16 cellular contexts compared by ENCODE assay signal in the genomic region with DNA sequence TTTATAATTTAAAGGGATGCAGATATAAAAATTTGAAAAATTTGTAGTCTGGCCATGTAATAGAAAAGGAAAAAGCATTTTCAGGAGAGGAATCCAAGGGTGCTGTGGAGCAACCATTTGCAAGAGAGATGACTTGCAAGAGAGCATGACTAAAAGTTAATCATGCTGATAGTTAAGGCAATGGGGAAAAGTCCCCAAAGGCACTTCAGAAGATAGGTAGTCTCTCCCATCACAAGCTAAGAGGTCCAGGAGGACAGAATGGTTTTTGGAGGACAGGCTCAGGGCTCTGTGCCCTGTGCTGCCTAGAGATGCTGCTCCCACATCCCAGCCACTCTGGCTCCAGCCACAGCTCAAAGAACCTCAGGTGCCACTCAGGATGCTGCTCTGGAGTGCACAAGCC. TPM values are rescaled to one million over a fixed set of nuclear protein-coding genes. Genes with fewer than 3 reads are reported as not detected.
DNase-seq lines count a peak whose midpoint lies in the region; ATAC-seq and TF ChIP-seq lines count a peak whose summit lies in the region.
"Had no signal": no experiment of that assay in that cellular context is flagged by ENCODE, and none has a peak within 500 bp of the region (broad histone marks: within the 10 kb centered on the region; RNA-seq: fewer than 3 reads in every experiment).

No MANE protein-coding gene starts in this region.

- H3K4me1 Mint-ChIP-seq in HFFc6 (ENCODE audit: low read depth) = peaks cover 43% of the 10 kb centered on the region
- H3K4me1 Mint-ChIP-seq in T-helper 17 cell = peaks cover 20% of the 10 kb centered on the region

- H3K36me3 Mint-ChIP-seq in HFFc6 (ENCODE audit: low read depth) (peaks cover 68% of the 10 kb centered on the region), T-helper 17 cell (ENCODE audit: low read depth) (peaks cover 18% of the 10 kb centered on the region)

- H3K27ac ChIP-seq in C4-2B = peak overlapping the region; percentile 27

- ATAC-seq in T-helper 17 cell (no peak), esophagus mucosa (peak; percentile 25)
- ATAC-seq: HepG2, Right ventricle myocardium inferior had no signal

- H3K27ac Mint-ChIP-seq in HFFc6 (no peak overlapping the region), T-helper 17 cell (peak overlapping the region; percentile 51)

- H3K9me3 Mint-ChIP-seq in HFFc6 = peaks cover 28% of the 10 kb centered on the region
- H3K9me3 Mint-ChIP-seq: CD4-positive, CD25-positive, alpha-beta regulatory T cell had no signal

- peak; percentile 16 for DNase-seq in HFFc6
- no peak for DNase-seq in T-helper 17 cell
- DNase-seq in stimulated activated CD8-positive, alpha-beta memory T cell treated with anti-CD3 and anti-CD28 coated beads, Interleukin-4, amount 100 ng/mL, for 48 hours = no peak
- DNase-seq in activated naive CD4-positive, alpha-beta T cell treated with anti-CD3 and anti-CD28 coated beads, Interleukin-2, amount 50 U/mL, for 16 hours = no peak
- DNase-seq in NCI-H748 treated with DMSO at 0.1 percent for 48 hours (lab: John Stamatoyannopoulos, UW) = no peak
- no peak for DNase-seq in activated naive CD4-positive, alpha-beta T cell (lab: John Stamatoyannopoulos, UW)
- DNase-seq: AML-193, NCI-H2081 treated with DMSO at 0.1 percent for 48 hours, NCI-H345, NCI-H526 treated with DMSO at 0.1 percent for 48 hours, SK-N-SH had no signal

- TF ChIP-seq CTCF in C4-2B (conservative IDR thresholded peaks at IDR 0.05) = no peak
- no peak for TF ChIP-seq CTCF in HFFc6 (IDR thresholded peaks at IDR 0.05)

- H3K27me3 Mint-ChIP-seq in HFFc6 (ENCODE audit: insufficient read depth) = peaks cover 1% of the 10 kb centered on the region; the same call in 1 of the 2 replicates
- no peaks in the 10 kb centered on the region for H3K27me3 Mint-ChIP-seq in T-helper 17 cell
- H3K27me3 Mint-ChIP-seq: CD4-positive, CD25-positive, alpha-beta regulatory T cell had no signal

- H3K4me3 Mint-ChIP-seq in HFFc6 = no peak overlapping the region
- no peak overlapping the region for H3K4me3 Mint-ChIP-seq in T-helper 17 cell
- H3K4me3 Mint-ChIP-seq: CD4-positive, CD25-positive, alpha-beta regulatory T cell had no signal

- H3K9me3 ChIP-seq in T-helper 17 cell (ENCODE audit: control insufficient read depth, low read length, poor library complexity, severe bottlenecking) = no peaks in the 10 kb centered on the region
- H3K9me3 ChIP-seq: SK-N-SH had no signal

RNA-seq across cellular contexts. Expression of a gene that starts 38.8 kb away (rescaled TPM):
- 10 to 100 TPM; 12.2 to 19.9 (median 16.3) TPM for total RNA-seq in HFFc6 (2021; fragmentation: NEBNext Ultra II Directional; extraction: Animal tissue kit (Norgen Biotek cat#: 25700))
- total RNA-seq in T-helper 17 cell = 1 to 10 TPM; 1.4 to 1.8 TPM
- 3.4 TPM for total RNA-seq in esophagus mucosa

RNA-seq across cellular contexts. Expression of a gene that starts 44.1 kb away (rescaled TPM):
- 100 to 1,000 TPM; 324 to 457 (median 374) TPM for total RNA-seq in HFFc6 (2021; fragmentation: NEBNext Ultra II Directional; extraction: Animal tissue kit (Norgen Biotek cat#: 25700))
- total RNA-seq in T-helper 17 cell (100 to 1,000 TPM; 222 to 238 TPM), esophagus mucosa (158 TPM)

RNA-seq across cellular contexts. Expression of a gene that starts 51.4 kb away (rescaled TPM):
- total RNA-seq in HFFc6 (2021; fragmentation: NEBNext Ultra II Directional; extraction: Animal tissue kit (Norgen Biotek cat#: 25700)) = 10 to 100 TPM; 17.8 to 30.0 (median 28.3) TPM
- 10 to 100 TPM; 18.8 to 23.6 TPM for total RNA-seq in T-helper 17 cell
- total RNA-seq in esophagus mucosa = 22.0 TPM
